In the genomic region with DNA sequence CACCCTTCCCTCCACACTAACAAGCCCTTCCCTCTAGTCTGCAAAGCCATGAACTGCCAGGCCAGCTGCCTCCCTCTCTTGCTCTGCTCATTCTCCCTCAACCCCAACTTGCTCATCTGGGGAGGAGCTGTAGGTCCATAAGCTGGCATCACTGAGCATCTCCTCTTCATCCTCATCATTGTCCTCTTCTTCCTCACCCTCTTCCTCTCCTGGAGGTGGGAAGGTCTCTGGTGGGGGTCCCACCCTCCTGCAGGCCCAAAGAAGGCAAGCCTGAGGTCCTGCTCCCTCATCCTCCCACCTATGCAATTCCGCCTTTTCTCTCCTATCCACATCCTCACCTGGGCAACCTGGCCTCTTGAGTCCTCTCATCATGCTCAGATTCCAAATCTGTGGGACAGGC, we compare ENCODE assay signal across 23 cellular contexts. TPM values are rescaled to one million over a fixed set of nuclear protein-coding genes. Genes with fewer than 3 reads are reported as not detected.
A peak's percentile ranks its signal among the peaks of the same experiment; 100 is the strongest.
DNase-seq lines count a peak whose midpoint lies in the region; ATAC-seq, FAIRE-seq and TF ChIP-seq lines count a peak whose summit lies in the region.
"Had no signal": no experiment of that assay in that cellular context is flagged by ENCODE, and none has a peak within 500 bp of the region (broad histone marks: within the 10 kb centered on the region; RNA-seq: fewer than 3 reads in every experiment).

No MANE protein-coding gene starts in this region.

- FAIRE-seq in K562 (lab: Jason Lieb, UNC), result no peak

- TF ChIP-seq RAD21 in K562 (CRISPR knock-in tag; conservative IDR thresholded peaks at IDR 0.05 in 1 of 2, IDR thresholded peaks at IDR 0.05 in 1 of 2), result no peak

- no peaks in the 10 kb centered on the region for H4K20me1 ChIP-seq in PC-3 (ENCODE audit: low read length)
- H4K20me1 ChIP-seq in K562 (replicated peaks; ENCODE audit: control insufficient read depth, insufficient read depth, low read length), result no peaks in the 10 kb centered on the region

- BruUV-seq in PC-3 (replicated peaks; lab: Mats Ljungman, UMichigan), result no TSS peak
- BruUV-seq in K562 (replicated peaks; lab: Mats Ljungman, UMichigan), result no TSS peak

- WGBS in K562 (ENCODE audit: insufficient coverage, low coverage, missing lambda C conversion rate), result 33% methylated on average over 1 of the region's 1 CpG

- no peak overlapping the region for H3K4me3 Mint-ChIP-seq in activated CD4-positive, alpha-beta T cell treated with anti-CD3 and anti-CD28 coated beads, Interleukin-2, amount 10 ng/mL, durations not matched to agents 24 days and 14 days

- H3K9me3 ChIP-seq in PC-3 (ENCODE audit: low read length) (no peaks in the 10 kb centered on the region), K562 (replicated peaks; ENCODE audit: control insufficient read depth, insufficient read depth, low read depth, low read length) (no peaks in the 10 kb centered on the region), uterus (no peaks in the 10 kb centered on the region), WERI-Rb-1 (ENCODE audit: severe bottlenecking) (no peaks in the 10 kb centered on the region)
- H3K9me3 ChIP-seq: heart left ventricle had no signal

- peaks cover 30% of the 10 kb centered on the region for H3K4me1 ChIP-seq in PC-3 (ENCODE audit: insufficient read depth, low read length)
- peaks cover 38 to 45% of the 10 kb centered on the region in 2 experiments for H3K4me1 ChIP-seq in K562 (replicated peaks in 1 of 2; ENCODE audit: control insufficient read depth in 2 of 2, insufficient read depth in 2 of 2, low read length in 2 of 2)
- H3K4me1 ChIP-seq in uterus, result peaks cover 0 to 7% of the 10 kb centered on the region in 2 donors

- no peaks in the 10 kb centered on the region for H3K9me3 Mint-ChIP-seq in activated CD4-positive, alpha-beta T cell treated with anti-CD3 and anti-CD28 coated beads, Interleukin-2, amount 10 ng/mL, durations not matched to agents 24 days and 14 days

- POLR2A ChIA-PET in PC-3 (lab: Charles Lee; ENCODE audit: unreplicated experiment) (no interaction called here), K562 (lab: Yijun Ruan, JAX) (no interaction called here)

- H3K27me3 ChIP-seq in PC-3 (ENCODE audit: low read length) (no peaks in the 10 kb centered on the region), K562 (ENCODE audit: control insufficient read depth in 2 of 2, insufficient read depth in 2 of 2, low read length in 2 of 2) (no peaks in the 10 kb centered on the region), uterus (no peaks in the 10 kb centered on the region), WERI-Rb-1 (ENCODE audit: insufficient read depth, low read depth, severe bottlenecking) (no peaks in the 10 kb centered on the region)
- H3K27me3 ChIP-seq: heart left ventricle had no signal

- TF ChIP-seq CTCF in PC-3 (conservative IDR thresholded peaks at IDR 0.05; ENCODE audit: low read depth, low read length) (no peak), K562 (IDR thresholded peaks at IDR 0.05 in 2 of 3, conservative IDR thresholded peaks at IDR 0.05 in 1 of 3; ENCODE audit: insufficient read depth in 2 of 3, low read depth in 1 of 3, low read length in 3 of 3) (no peak), uterus (IDR thresholded peaks at IDR 0.05) (no peak), WERI-Rb-1 (IDR thresholded peaks at IDR 0.05; ENCODE audit: low read depth, low read length) (no peak)

- H3K27ac ChIP-seq in PC-3 (ENCODE audit: low read length) (no peak overlapping the region), K562 (ENCODE audit: extremely low read depth, low read depth, low read length) (no peak overlapping the region; the same call in 2 of the 3 replicates), uterus (no peak overlapping the region), WERI-Rb-1 (no peak overlapping the region)
- H3K27ac ChIP-seq: coronary artery, heart left ventricle had no signal

- no peak overlapping the region for H3K4me3 ChIP-seq in PC-3 (ENCODE audit: low read length)
- no peak overlapping the region for H3K4me3 ChIP-seq in K562
- no peak overlapping the region for H3K4me3 ChIP-seq in uterus
- no peak overlapping the region for H3K4me3 ChIP-seq in WERI-Rb-1 (ENCODE audit: low read depth, low read length)
- H3K4me3 ChIP-seq: coronary artery, heart left ventricle had no signal

- H3K27ac Mint-ChIP-seq in activated CD4-positive, alpha-beta T cell treated with anti-CD3 and anti-CD28 coated beads, Interleukin-2, amount 10 ng/mL, durations not matched to agents 24 days and 14 days, result peak overlapping the region; percentile 39

- CTCF ChIA-PET in PC-3 (lab: Charles Lee) (no interaction called here), K562 (lab: Yijun Ruan, JAX; ENCODE audit: low intra/inter-chr PET ratio) (no interaction called here)

- peaks cover 3% of the 10 kb centered on the region for H3K9me1 ChIP-seq in K562 (ENCODE audit: control insufficient read depth, insufficient read depth, low read length)

- ATAC-seq in PC-3, result no peak
- no peak for ATAC-seq in K562
- ATAC-seq in GM19452 (IDR thresholded peaks at IDR 0.05; ENCODE audit: unreplicated experiment), result no peak
- ATAC-seq: activated CD4-positive, CD25-positive, alpha-beta regulatory T cell treated with anti-CD3 and anti-CD28 coated beads, Interleukin-2, amount 50 U/mL, for 24 hours; heart left ventricle; left ventricle myocardium superior; Panc1; sciatic nerve had no signal

- no peaks in the 10 kb centered on the region for H3K27me3 Mint-ChIP-seq in activated CD4-positive, alpha-beta T cell treated with anti-CD3 and anti-CD28 coated beads, Interleukin-2, amount 10 ng/mL, durations not matched to agents 24 days and 14 days

- TF ChIP-seq POLR2A in K562 (conservative IDR thresholded peaks at IDR 0.05) (no peak), uterus (IDR thresholded peaks at IDR 0.05) (no peak)

- H3K36me3 Mint-ChIP-seq in activated CD4-positive, alpha-beta T cell treated with anti-CD3 and anti-CD28 coated beads, Interleukin-2, amount 10 ng/mL, durations not matched to agents 24 days and 14 days (ENCODE audit: low read depth), result peaks cover 34% of the 10 kb centered on the region

- H3K9ac ChIP-seq in PC-3 (ENCODE audit: low read length) (no peak overlapping the region), K562 (ENCODE audit: insufficient read depth in 1 of 2, low read depth in 2 of 2, low read length in 2 of 2) (peak overlapping the region; percentile 76 to 97; a peak in 2 of 4 replicates)

- intact Hi-C loops in activated CD4-positive, alpha-beta T cell treated with anti-CD3 and anti-CD28 coated beads, Interleukin-2, amount 10 ng/mL, durations not matched to agents 24 days and 14 days (cut with micrococcal nuclease), result no loop called here
- intact Hi-C loops in PC-3 (cut with micrococcal nuclease) (no loop called here), K562 (cut with micrococcal nuclease) (no loop called here), uterus (cut with DNase I; ENCODE audit: low total_unique reads) (no loop called here)

- H3K4me1 Mint-ChIP-seq in activated CD4-positive, alpha-beta T cell treated with anti-CD3 and anti-CD28 coated beads, Interleukin-2, amount 10 ng/mL, durations not matched to agents 24 days and 14 days, result peaks cover 40% of the 10 kb centered on the region

- H3K9me2 ChIP-seq in PC-3 (replicated peaks; ENCODE audit: low read length), result no peaks in the 10 kb centered on the region

- no peaks in the 10 kb centered on the region for H3F3A ChIP-seq in PC-3 (ENCODE audit: low read length, unreplicated experiment)

- peak overlapping the region; percentile 89; the same call in 1 of the 2 replicates for H3K4me2 ChIP-seq in PC-3 (ENCODE audit: low read length)
- H3K4me2 ChIP-seq in K562 (ENCODE audit: insufficient read depth, low read length), result peak overlapping the region; percentile 100

- TF ChIP-seq EP300 in K562 (IDR thresholded peaks at IDR 0.05; ENCODE audit: low read length), result no peak

- in situ Hi-C loops in K562 (cut with MboI), result no loop called here

- peaks cover 31% of the 10 kb centered on the region for H3K79me2 ChIP-seq in PC-3 (ENCODE audit: low read length)
- H3K79me2 ChIP-seq in K562 (ENCODE audit: control insufficient read depth, insufficient read depth, low read length), result peaks cover 64% of the 10 kb centered on the region

- H3K36me3 ChIP-seq in PC-3 (ENCODE audit: low read depth, low read length) (peaks cover 35% of the 10 kb centered on the region), K562 (ENCODE audit: control insufficient read depth, insufficient read depth, low read length) (peaks cover 63% of the 10 kb centered on the region), uterus (no peaks in the 10 kb centered on the region), WERI-Rb-1 (peaks cover 45% of the 10 kb centered on the region)

- no peak overlapping the region for H2AFZ ChIP-seq in PC-3 (ENCODE audit: low read length)
- H2AFZ ChIP-seq in K562 (ENCODE audit: low read depth, low read length), result no peak overlapping the region

- DNase-seq in activated CD4-positive, alpha-beta T cell treated with anti-CD3 and anti-CD28 coated beads, Interleukin-2, amount 10 ng/mL, durations not matched to agents 24 days and 14 days, result no peak
- DNase-seq in activated CD4-positive, alpha-beta T cell treated with anti-CD3 and anti-CD28 coated beads, Interleukin-2, amount 50 U/mL, for 4 hours, result no peak
- DNase-seq in PC-3 (no peak), K562 (ENCODE audit: extremely low read depth in 1 of 4, low spot score in 3 of 4) (no peak), retina (peak; percentile 0), uterus (no peak), WERI-Rb-1 (no peak)
- DNase-seq: activated naive CD4-positive, alpha-beta T cell treated with anti-CD3 and anti-CD28 coated beads, Interleukin-2, amount 50 U/mL, for 16 hours; DMS153; HCEC 1CT; heart left ventricle; left ventricle myocardium superior; MM.1S; NCI-H1694; NCI-H774; stimulated activated naive CD4-positive, alpha-beta T cell; T1000; trophoblast cell had no signal

RNA-seq across cellular contexts. Expression of gene ZNF692, which starts 2.7 kb away (rescaled TPM):
- total RNA-seq in activated CD4-positive, alpha-beta T cell treated with anti-CD3 and anti-CD28 coated beads, Interleukin-2, amount 10 ng/mL, durations not matched to agents 24 days and 14 days, result 94.9 and 100 TPM in 2 replicates
- total RNA-seq in PC-3 (2014; rRNA removed), result 71.9 and 85.4 TPM in 2 replicates
- total RNA-seq in K562 (2011; cell fraction: chromatin; rRNA removed; ENCODE audit: low replicate concordance), result 236 and 421 TPM in 2 replicates
- 304 and 320 TPM in 2 replicates for total RNA-seq in K562 (2011; cell fraction: nucleolus; rRNA removed)
- total RNA-seq in K562 (2011; cell fraction: nucleoplasm; rRNA removed), result 263 and 277 TPM in 2 replicates
- 55.9 and 63.3 TPM in 2 replicates for total RNA-seq in K562 (2014; rRNA removed)
- 20.5 and 27.3 TPM in 2 replicates for total RNA-seq in K562 (2014; rRNA removed; fragmentation: Illumina TruSeq; extraction: Trizol)
- total RNA-seq in K562 (2015; rRNA removed; fragmentation: Illumina TruSeq; extraction: Trizol), result 40.1 and 43.3 TPM in 2 replicates
- total RNA-seq in K562 (2021), result 62.9 and 73.7 TPM in 2 replicates
- 84.9 and 129 TPM in 2 replicates for polyA plus RNA-seq in K562 (2011; rRNA removed)
- polyA plus RNA-seq in K562 (2011; cell fraction: cytosol; rRNA removed), result 100 and 109 TPM in 2 replicates
- 1,169 and 1,324 TPM in 2 replicates for polyA plus RNA-seq in K562 (2011; cell fraction: nucleus; rRNA removed)
- polyA plus RNA-seq in K562 (2012), result 58.7 and 101 TPM in 2 replicates
- 59.9 and 69.6 TPM in 2 replicates for polyA plus RNA-seq in K562 (2014; fragmentation: Illumina TruSeq; extraction: Trizol)
- 10 to 100 TPM in 1 of 2 experiments, 1 to 10 TPM in 1; 8.4 to 10.5 TPM for polyA plus RNA-seq in K562 (2014; fragmentation: Nextera tagmentation; extraction: Ambion mirVana)
- polyA plus RNA-seq in K562 (2014; rRNA removed), result 141 and 143 TPM in 2 replicates
- 26.6 and 29.0 TPM in 2 replicates for polyA minus RNA-seq in K562 (2011; rRNA and poly(A)+ RNA removed)
- polyA minus RNA-seq in K562 (2011; cell fraction: cytosol; rRNA and poly(A)+ RNA removed), result 9.8 and 20.9 TPM in 2 replicates
- polyA minus RNA-seq in K562 (2011; cell fraction: nucleus; rRNA and poly(A)+ RNA removed), result 114 and 127 TPM in 2 replicates
- total RNA-seq in uterus, result 10 to 100 TPM; 21.2 to 43.5 (median 29.2) TPM

RNA-seq across cellular contexts. Expression of gene ZNF672, which starts 18.2 kb away (rescaled TPM):
- 44.0 and 48.8 TPM in 2 replicates for total RNA-seq in activated CD4-positive, alpha-beta T cell treated with anti-CD3 and anti-CD28 coated beads, Interleukin-2, amount 10 ng/mL, durations not matched to agents 24 days and 14 days
- total RNA-seq in PC-3 (2014; rRNA removed) (83.9 and 89.4 TPM in 2 replicates), K562 (2014; rRNA removed) (40.0 and 54.3 TPM in 2 replicates), K562 (2014; rRNA removed; fragmentation: Illumina TruSeq; extraction: Trizol) (11.9 and 12.3 TPM in 2 replicates), K562 (2015; rRNA removed; fragmentation: Illumina TruSeq; extraction: Trizol) (18.7 and 18.9 TPM in 2 replicates), K562 (2021) (57.9 and 61.2 TPM in 2 replicates), uterus (10 to 100 TPM; 15.0 to 34.3 (median 24.0) TPM)
- total RNA-seq in K562 (2011; cell fraction: chromatin; rRNA removed; ENCODE audit: low replicate concordance), result 34.4 and 79.5 TPM in 2 replicates
- total RNA-seq in K562 (2011; cell fraction: nucleolus; rRNA removed), result 65.9 and 72.4 TPM in 2 replicates
- 48.4 and 53.1 TPM in 2 replicates for total RNA-seq in K562 (2011; cell fraction: nucleoplasm; rRNA removed)
- polyA plus RNA-seq in K562 (2011; rRNA removed) (50.6 and 51.5 TPM in 2 replicates), K562 (2014; fragmentation: Illumina TruSeq; extraction: Trizol) (20.3 and 24.1 TPM in 2 replicates), K562 (2014; fragmentation: Nextera tagmentation; extraction: Ambion mirVana) (1 to 10 TPM; 1.9 to 3.1 TPM), K562 (2014; rRNA removed) (39.9 and 40.8 TPM in 2 replicates)
- 71.7 and 126 TPM in 2 replicates for polyA plus RNA-seq in K562 (2011; cell fraction: cytosol; rRNA removed)
- 54.1 and 88.1 TPM in 2 replicates for polyA plus RNA-seq in K562 (2011; cell fraction: nucleus; rRNA removed)
- 32.4 and 38.9 TPM in 2 replicates for polyA plus RNA-seq in K562 (2012)
- 34.0 and 51.2 TPM in 2 replicates for polyA minus RNA-seq in K562 (2011; rRNA and poly(A)+ RNA removed)
- 40.2 and 43.1 TPM in 2 replicates for polyA minus RNA-seq in K562 (2011; cell fraction: cytosol; rRNA and poly(A)+ RNA removed)
- 39.4 and 43.4 TPM in 2 replicates for polyA minus RNA-seq in K562 (2011; cell fraction: nucleus; rRNA and poly(A)+ RNA removed)

RNA-seq across cellular contexts. Expression of gene SH3BP5L, which starts 30.5 kb away (rescaled TPM):
- 27.5 and 28.2 TPM in 2 replicates for total RNA-seq in activated CD4-positive, alpha-beta T cell treated with anti-CD3 and anti-CD28 coated beads, Interleukin-2, amount 10 ng/mL, durations not matched to agents 24 days and 14 days
- total RNA-seq in PC-3 (2014; rRNA removed), result 63.5 and 70.6 TPM in 2 replicates
- total RNA-seq in K562 (2011; cell fraction: chromatin; rRNA removed; ENCODE audit: low replicate concordance), result 51.2 and 69.6 TPM in 2 replicates
- total RNA-seq in K562 (2011; cell fraction: nucleolus; rRNA removed), result 41.5 and 45.0 TPM in 2 replicates
- total RNA-seq in K562 (2011; cell fraction: nucleoplasm; rRNA removed), result 64.2 and 69.8 TPM in 2 replicates
- total RNA-seq in K562 (2014; rRNA removed), result 22.0 and 22.5 TPM in 2 replicates
- 9.3 and 10.3 TPM in 2 replicates for total RNA-seq in K562 (2014; rRNA removed; fragmentation: Illumina TruSeq; extraction: Trizol)
- 15.4 and 15.8 TPM in 2 replicates for total RNA-seq in K562 (2015; rRNA removed; fragmentation: Illumina TruSeq; extraction: Trizol)
- total RNA-seq in K562 (2021), result 21.2 and 26.5 TPM in 2 replicates
- 16.1 and 20.2 TPM in 2 replicates for polyA plus RNA-seq in K562 (2011; rRNA removed)
- polyA plus RNA-seq in K562 (2011; cell fraction: cytosol; rRNA removed), result 23.0 and 29.3 TPM in 2 replicates
- 59.0 and 59.2 TPM in 2 replicates for polyA plus RNA-seq in K562 (2011; cell fraction: nucleus; rRNA removed)
- 15.5 and 18.3 TPM in 2 replicates for polyA plus RNA-seq in K562 (2012)
- polyA plus RNA-seq in K562 (2014; fragmentation: Illumina TruSeq; extraction: Trizol), result 15.7 and 20.2 TPM in 2 replicates
- 1 to 10 TPM; 1.9 to 2.7 TPM for polyA plus RNA-seq in K562 (2014; fragmentation: Nextera tagmentation; extraction: Ambion mirVana)
- 18.8 and 20.7 TPM in 2 replicates for polyA plus RNA-seq in K562 (2014; rRNA removed)
- 17.2 and 18.0 TPM in 2 replicates for polyA minus RNA-seq in K562 (2011; rRNA and poly(A)+ RNA removed)
- 9.8 and 10.9 TPM in 2 replicates for polyA minus RNA-seq in K562 (2011; cell fraction: cytosol; rRNA and poly(A)+ RNA removed)
- polyA minus RNA-seq in K562 (2011; cell fraction: nucleus; rRNA and poly(A)+ RNA removed), result 22.5 and 28.8 TPM in 2 replicates
- total RNA-seq in uterus, result 10 to 100 TPM in 3 of 4 donors, 1 to 10 TPM in 1; 2.6 to 29.8 (median 16.4) TPM

RNA-seq across cellular contexts. Expression of gene PGBD2, which starts 49.9 kb away (rescaled TPM):
- 7.4 and 7.6 TPM in 2 replicates for total RNA-seq in activated CD4-positive, alpha-beta T cell treated with anti-CD3 and anti-CD28 coated beads, Interleukin-2, amount 10 ng/mL, durations not matched to agents 24 days and 14 days
- 6.5 and 9.2 TPM in 2 replicates for total RNA-seq in PC-3 (2014; rRNA removed)
- 37.0 and 45.9 TPM in 2 replicates for total RNA-seq in K562 (2011; cell fraction: chromatin; rRNA removed; ENCODE audit: low replicate concordance)
- total RNA-seq in K562 (2011; cell fraction: nucleolus; rRNA removed), result 20.3 and 21.8 TPM in 2 replicates
- total RNA-seq in K562 (2011; cell fraction: nucleoplasm; rRNA removed), result 24.5 and 28.1 TPM in 2 replicates
- 11.9 and 12.4 TPM in 2 replicates for total RNA-seq in K562 (2014; rRNA removed)
- 13.6 and 14.0 TPM in 2 replicates for total RNA-seq in K562 (2014; rRNA removed; fragmentation: Illumina TruSeq; extraction: Trizol)
- total RNA-seq in K562 (2015; rRNA removed; fragmentation: Illumina TruSeq; extraction: Trizol), result 18.7 TPM in 2 replicates
- 12.2 and 12.4 TPM in 2 replicates for total RNA-seq in K562 (2021)
- polyA plus RNA-seq in K562 (2011; rRNA removed), result 15.2 and 19.4 TPM in 2 replicates
- polyA plus RNA-seq in K562 (2011; cell fraction: cytosol; rRNA removed), result 6.8 and 10.4 TPM in 2 replicates
- 42.5 and 50.0 TPM in 2 replicates for polyA plus RNA-seq in K562 (2011; cell fraction: nucleus; rRNA removed)
- 11.7 and 11.9 TPM in 2 replicates for polyA plus RNA-seq in K562 (2012)
- polyA plus RNA-seq in K562 (2014; fragmentation: Illumina TruSeq; extraction: Trizol), result 10.9 and 13.2 TPM in 2 replicates
- polyA plus RNA-seq in K562 (2014; fragmentation: Nextera tagmentation; extraction: Ambion mirVana), result 10 to 100 TPM; 14.7 to 21.8 TPM
- 20.8 and 21.6 TPM in 2 replicates for polyA plus RNA-seq in K562 (2014; rRNA removed)
- polyA minus RNA-seq in K562 (2011; rRNA and poly(A)+ RNA removed), result 21.3 and 22.7 TPM in 2 replicates
- 5.0 and 5.8 TPM in 2 replicates for polyA minus RNA-seq in K562 (2011; cell fraction: cytosol; rRNA and poly(A)+ RNA removed)
- polyA minus RNA-seq in K562 (2011; cell fraction: nucleus; rRNA and poly(A)+ RNA removed), result 8.5 and 12.0 TPM in 2 replicates
- total RNA-seq in uterus, result 10 to 100 TPM in 3 of 4 donors, 1 to 10 TPM in 1; 7.9 to 16.5 (median 13.0) TPM
